Comparison of ENCODE assay signal across 15 cellular contexts in the genomic region with DNA sequence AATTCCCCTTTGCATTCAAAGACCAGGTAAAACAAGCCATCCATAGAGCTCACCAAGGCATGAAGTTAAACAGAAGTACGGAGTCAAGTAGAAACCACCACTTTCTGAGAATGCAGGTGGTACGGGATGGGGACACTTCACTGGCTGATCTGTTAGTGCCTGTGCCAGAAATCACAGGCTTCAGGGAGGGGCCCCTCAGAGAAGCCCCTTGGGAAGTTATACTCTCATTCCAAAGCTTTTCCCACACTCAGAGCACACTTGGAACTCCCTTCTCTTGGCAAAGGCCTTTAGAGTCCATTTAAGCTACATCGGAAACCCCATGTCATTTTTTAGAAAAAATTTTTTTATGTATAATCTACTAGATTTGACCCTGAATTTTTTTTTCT.
A peak's percentile ranks its signal among the peaks of the same experiment; 100 is the strongest.
DNase-seq lines count a peak whose midpoint lies in the region; ATAC-seq and TF ChIP-seq lines count a peak whose summit lies in the region.
"Had no signal": no experiment of that assay in that cellular context is flagged by ENCODE, and none has a peak within 500 bp of the region (broad histone marks: within the 10 kb centered on the region; RNA-seq: fewer than 3 reads in every experiment).

No MANE protein-coding gene starts in this region.

- H3K9me3 ChIP-seq in HUES64 (ENCODE audit: insufficient read depth, low read depth, low read length), result no peaks in the 10 kb centered on the region
- H3K9me3 ChIP-seq: colonic mucosa, testis had no signal

- WGBS in HUES64, result 51% methylated on average over 2 of the region's 3 CpGs

- H3K4me1 Mint-ChIP-seq in nephron, result peaks cover 30% of the 10 kb centered on the region

- H3K9ac ChIP-seq in HUES64 (ENCODE audit: low read depth, low read length), result peak overlapping the region; percentile 37; the same call in 1 of the 2 replicates

- peaks cover 18% of the 10 kb centered on the region for H3K4me1 ChIP-seq in HUES64 (ENCODE audit: insufficient read depth, low read length)
- H3K4me1 ChIP-seq: colonic mucosa had no signal

- H3K4me3 Mint-ChIP-seq in nephron, result peak overlapping the region; percentile 74 to 80 (median 76)
- H3K4me3 Mint-ChIP-seq: CD14-positive monocyte had no signal

- DNase-seq in AG20443 (ENCODE audit: low spot score) (peak; percentile 23), fibroblast of mammary gland (ENCODE audit: low read depth) (no peak), NCI-H1048 (lab: John Stamatoyannopoulos, UW) (no peak), posterior cingulate gyrus (no peak)
- DNase-seq: activated gamma-delta T cell; colonic mucosa; NCI-H2171 treated with DMSO at 0.1 percent for 48 hours; stimulated activated CD4-positive, alpha-beta T cell treated with anti-CD3 and anti-CD28 coated beads, Interleukin-4, amount 100 ng/mL, for 1 hour had no signal

- H3K27me3 ChIP-seq in HUES64 (ENCODE audit: insufficient read depth, low read length), result no peaks in the 10 kb centered on the region
- H3K27me3 ChIP-seq: colonic mucosa, testis had no signal

- TF ChIP-seq CTCF in fibroblast of mammary gland (conservative IDR thresholded peaks at IDR 0.05; ENCODE audit: control insufficient read depth, insufficient read depth, low read depth, low read length) (no peak), nephron (IDR thresholded peaks at IDR 0.05; ENCODE audit: unreplicated experiment in 3 of 3) (no peak)

- H3K4me3 ChIP-seq in HUES64 (ENCODE audit: low read length), result peak overlapping the region; percentile 57
- peak overlapping the region; percentile 31 for H3K4me3 ChIP-seq in fibroblast of mammary gland (ENCODE audit: control insufficient read depth, low read depth, low read length)
- H3K4me3 ChIP-seq: colonic mucosa, K562 had no signal

- H3K27ac Mint-ChIP-seq in nephron, result peak overlapping the region; percentile 35 to 83 (median 50)
- H3K27ac Mint-ChIP-seq: CD14-positive monocyte had no signal

- H3K9me3 Mint-ChIP-seq in nephron, result no peaks in the 10 kb centered on the region

- no peaks in the 10 kb centered on the region for H3K36me3 Mint-ChIP-seq in nephron (ENCODE audit: low read depth)
- H3K36me3 Mint-ChIP-seq: CD14-positive monocyte had no signal

- intact Hi-C loops in posterior cingulate gyrus (cut with DNase I), result no loop called here

- no peaks in the 10 kb centered on the region for H3K36me3 ChIP-seq in HUES64 (ENCODE audit: insufficient read depth, low read length)
- H3K36me3 ChIP-seq: colonic mucosa had no signal

- no peaks in the 10 kb centered on the region for H3K27me3 Mint-ChIP-seq in nephron (ENCODE audit: low read depth)

- ATAC-seq in HG03159 (IDR thresholded peaks at IDR 0.05; ENCODE audit: unreplicated experiment) (no peak), HG03520 (IDR thresholded peaks at IDR 0.05; ENCODE audit: unreplicated experiment) (no peak)
- ATAC-seq: K562 had no signal

- H3K27ac ChIP-seq in HUES64 (ENCODE audit: low read depth, low read length), result peak overlapping the region; percentile 93; the same call in 1 of the 2 replicates
- H3K27ac ChIP-seq: colonic mucosa, testis had no signal
